ENCODE assay signal across 23 cellular contexts in the genomic region with DNA sequence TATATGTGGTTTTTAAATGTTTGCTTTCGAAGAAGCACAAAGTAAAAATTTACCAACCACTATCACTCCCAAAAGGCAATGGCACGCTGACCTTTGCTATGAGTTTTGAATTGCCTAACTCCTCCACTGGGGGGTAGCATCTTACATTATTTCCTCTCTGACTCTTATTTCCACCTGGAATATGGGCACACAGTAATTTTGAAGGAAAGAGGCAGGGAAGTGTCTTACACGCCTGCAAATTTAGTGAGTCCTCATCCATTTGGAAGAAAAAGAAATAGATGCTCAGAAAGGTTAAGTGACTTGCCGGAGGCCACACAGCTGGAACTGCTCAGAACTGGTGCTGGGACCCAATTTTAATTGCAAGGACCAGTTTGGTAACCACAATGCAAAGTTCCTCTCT. TPM values are rescaled to one million over a fixed set of nuclear protein-coding genes. Genes with fewer than 3 reads are reported as not detected.
A peak's percentile ranks its signal among the peaks of the same experiment; 100 is the strongest.
DNase-seq lines count a peak whose midpoint lies in the region; TF ChIP-seq lines count a peak whose summit lies in the region.
"Had no signal": no experiment of that assay in that cellular context is flagged by ENCODE, and none has a peak within 500 bp of the region (broad histone marks: within the 10 kb centered on the region; RNA-seq: fewer than 3 reads in every experiment).

No MANE protein-coding gene starts in this region.

- no TSS peak for BruUV-seq in mammary epithelial cell (replicated peaks; lab: Mats Ljungman, UMichigan)

- no peak overlapping the region for H3K4me2 ChIP-seq in mammary epithelial cell (ENCODE audit: insufficient read depth, low read depth, low read length)

- in situ Hi-C loops in mammary epithelial cell (cut with MboI; ENCODE audit: low sequenced_read_pairs in 2 of 2), result no loop called here

- no peaks in the 10 kb centered on the region for H3K36me3 Mint-ChIP-seq in neural crest cell (ENCODE audit: low read depth)
- H3K36me3 Mint-ChIP-seq in activated T-helper 1 cell treated with anti-CD3 and anti-CD28 coated beads, Interleukin-12 subunit alpha, Interleukin-12 subunit beta, Interleukin-2, Interleukin-4 antibody, amounts not matched to agents 30 ng/mL and 10 ng/mL and 1 ng/mL, durations not matched to agents 14 hours and 24 hours and 36 hours (ENCODE audit: low read depth), result no peaks in the 10 kb centered on the region
- H3K36me3 Mint-ChIP-seq: stimulated activated naive B cell treated with anti-CD40 and anti-IgM and Interleukin-4, amounts not matched to agents 10 μg/mL and 1 μg/mL and 100 μg/mL, for 72 hours had no signal

- no peak overlapping the region for H2AFZ ChIP-seq in mammary epithelial cell (ENCODE audit: low read depth, low read length)

- H3K9me3 ChIP-seq in mammary epithelial cell (replicated peaks; ENCODE audit: insufficient read depth, low read length), result peaks cover under 1% of the 10 kb centered on the region
- H3K9me3 ChIP-seq: right atrium auricular region, thyroid gland had no signal

- H3K27me3 ChIP-seq in mammary epithelial cell (ENCODE audit: insufficient read depth, low read length), result no peaks in the 10 kb centered on the region
- H3K27me3 ChIP-seq: BLaER1 treated with 17β-estradiol and CSF1 and Interleukin-3, amounts not matched to agents 10 nM and 100 nM; right atrium auricular region; thyroid gland had no signal

- CTCF ChIA-PET in mammary epithelial cell (lab: Charles Lee; ENCODE audit: low non-redundant PET), result no interaction called here

- H3K4me3 Mint-ChIP-seq in neural crest cell, result no peak overlapping the region
- H3K4me3 Mint-ChIP-seq in activated T-helper 1 cell treated with anti-CD3 and anti-CD28 coated beads, Interleukin-12 subunit alpha, Interleukin-12 subunit beta, Interleukin-2, Interleukin-4 antibody, amounts not matched to agents 30 ng/mL and 10 ng/mL and 1 ng/mL, durations not matched to agents 14 hours and 24 hours and 36 hours, result no peak overlapping the region
- H3K4me3 Mint-ChIP-seq: activated naive CD4-positive, alpha-beta T cell treated with anti-CD3 and anti-CD28 coated beads for 36 hours; stimulated activated naive B cell treated with anti-CD40 and anti-IgM and Interleukin-4, amounts not matched to agents 10 μg/mL and 1 μg/mL and 100 μg/mL, for 72 hours had no signal

- no peaks in the 10 kb centered on the region for H3K27me3 Mint-ChIP-seq in neural crest cell (ENCODE audit: low read depth)
- H3K27me3 Mint-ChIP-seq in activated T-helper 1 cell treated with anti-CD3 and anti-CD28 coated beads, Interleukin-12 subunit alpha, Interleukin-12 subunit beta, Interleukin-2, Interleukin-4 antibody, amounts not matched to agents 30 ng/mL and 10 ng/mL and 1 ng/mL, durations not matched to agents 14 hours and 24 hours and 36 hours (ENCODE audit: insufficient read depth), result peaks cover 2% of the 10 kb centered on the region

- intact Hi-C loops in mammary epithelial cell (cut with micrococcal nuclease), result loop anchor here (1.0 kb wide), 1 partner anchor 77 kb away; no protein-coding TSS in a partner anchor
- intact Hi-C loops in activated T-helper 1 cell treated with anti-CD3 and anti-CD28 coated beads, Interleukin-12 subunit alpha, Interleukin-12 subunit beta, Interleukin-2, Interleukin-4 antibody, amounts not matched to agents 30 ng/mL and 10 ng/mL and 1 ng/mL, durations not matched to agents 14 hours and 24 hours and 36 hours (cut with micrococcal nuclease), result no loop called here

- H3K27ac Mint-ChIP-seq in neural crest cell (ENCODE audit: unreplicated experiment), result no peak overlapping the region
- H3K27ac Mint-ChIP-seq in activated T-helper 1 cell treated with anti-CD3 and anti-CD28 coated beads, Interleukin-12 subunit alpha, Interleukin-12 subunit beta, Interleukin-2, Interleukin-4 antibody, amounts not matched to agents 30 ng/mL and 10 ng/mL and 1 ng/mL, durations not matched to agents 14 hours and 24 hours and 36 hours, result no peak overlapping the region
- H3K27ac Mint-ChIP-seq: activated naive CD4-positive, alpha-beta T cell treated with anti-CD3 and anti-CD28 coated beads for 36 hours; stimulated activated naive B cell treated with anti-CD40 and anti-IgM and Interleukin-4, amounts not matched to agents 10 μg/mL and 1 μg/mL and 100 μg/mL, for 72 hours had no signal

- TF ChIP-seq CTCF in GM12864 (IDR thresholded peaks at IDR 0.05; ENCODE audit: low read depth, low read length, missing control alignments) (peak; percentile 16), LNCaP clone FGC (IDR thresholded peaks at IDR 0.05; ENCODE audit: control insufficient read depth, extremely low read depth, insufficient read depth) (peak; percentile 47), mammary epithelial cell (conservative IDR thresholded peaks at IDR 0.05 in 1 of 2, IDR thresholded peaks at IDR 0.05 in 1 of 2; ENCODE audit: extremely low read depth in 1 of 2, insufficient read depth in 1 of 2, low read depth in 1 of 2, low read length in 2 of 2) (peak; percentile 19 to 36), neural crest cell (conservative IDR thresholded peaks at IDR 0.05) (peak; percentile 24)

- H3K36me3 ChIP-seq in mammary epithelial cell (ENCODE audit: insufficient read depth, low read length), result no peaks in the 10 kb centered on the region
- H3K36me3 ChIP-seq: BLaER1 treated with 17β-estradiol and CSF1 and Interleukin-3, amounts not matched to agents 10 nM and 100 nM; right atrium auricular region; thyroid gland had no signal

- dilution Hi-C loops in mammary epithelial cell (cut with HindIII; ENCODE audit: low sequenced_read_pairs), result no loop called here

- DNase-seq in GM12864 (ENCODE audit: low read depth), result no peak
- DNase-seq in LNCaP clone FGC (ENCODE audit: low read depth), result no peak
- DNase-seq in mammary epithelial cell, result no peak
- DNase-seq in neural crest cell (ENCODE audit: low read depth, low spot score), result no peak
- DNase-seq in inferior parietal cortex (ENCODE audit: extremely low spot score), result no peak
- no peak for DNase-seq in germinal center (ENCODE audit: low spot score)
- no peak for DNase-seq in activated effector memory CD4-positive, alpha-beta T cell treated with anti-CD3 and anti-CD28 coated beads, Interleukin-2, amount 50 U/mL, for 16 hours
- DNase-seq in activated T-helper 1 cell treated with anti-CD3 and anti-CD28 coated beads, Interleukin-12 subunit alpha, Interleukin-12 subunit beta, Interleukin-2, Interleukin-4 antibody, amounts not matched to agents 30 ng/mL and 10 ng/mL and 1 ng/mL, durations not matched to agents 14 hours and 24 hours and 36 hours (ENCODE audit: low spot score), result no peak
- DNase-seq: activated CD4-positive, alpha-beta T cell treated with anti-CD3 and anti-CD28 coated beads for 48 hours; activated CD8-positive, alpha-beta memory T cell treated with anti-CD3 and anti-CD28 coated beads, Interleukin-2, amount 50 U/mL, for 4 hours; activated naive CD4-positive, alpha-beta T cell treated with anti-CD3 and anti-CD28 coated beads for 36 hours; anterior cingulate cortex; DMS153; effector memory CD4-positive, alpha-beta T cell; hippocampal formation; left colon; NCI-H1092 treated with DMSO at 0.1 percent for 48 hours; NCI-H526; stimulated activated CD4-positive, alpha-beta T cell treated with anti-CD3 and anti-CD28 coated beads, Interleukin-15, amount 100 ng/mL, for 24 hours; stimulated activated naive B cell treated with anti-CD40 and anti-IgM and Interleukin-4, amounts not matched to agents 10 μg/mL and 1 μg/mL and 100 μg/mL, for 72 hours; thyroid gland had no signal

- peaks cover 16% of the 10 kb centered on the region for H3K4me1 ChIP-seq in mammary epithelial cell (ENCODE audit: insufficient read depth, low read length)
- H3K4me1 ChIP-seq: right atrium auricular region, thyroid gland had no signal

- H3K27ac ChIP-seq in mammary epithelial cell (ENCODE audit: insufficient read depth, low read depth, low read length), result no peak overlapping the region
- H3K27ac ChIP-seq: BLaER1 treated with 17β-estradiol and CSF1 and Interleukin-3, amounts not matched to agents 10 nM and 100 nM; right atrium auricular region; thyroid gland had no signal

- no peaks in the 10 kb centered on the region for H3K79me2 ChIP-seq in mammary epithelial cell (ENCODE audit: insufficient read depth, low read length)

- H4K20me1 ChIP-seq in mammary epithelial cell (ENCODE audit: insufficient read depth, low read length), result no peaks in the 10 kb centered on the region
- H4K20me1 ChIP-seq: BLaER1 treated with 17β-estradiol and CSF1 and Interleukin-3, amounts not matched to agents 10 nM and 100 nM had no signal

- H3K4me1 Mint-ChIP-seq in neural crest cell, result peaks cover 17% of the 10 kb centered on the region
- no peaks in the 10 kb centered on the region for H3K4me1 Mint-ChIP-seq in activated T-helper 1 cell treated with anti-CD3 and anti-CD28 coated beads, Interleukin-12 subunit alpha, Interleukin-12 subunit beta, Interleukin-2, Interleukin-4 antibody, amounts not matched to agents 30 ng/mL and 10 ng/mL and 1 ng/mL, durations not matched to agents 14 hours and 24 hours and 36 hours (ENCODE audit: low read depth)
- H3K4me1 Mint-ChIP-seq: stimulated activated naive B cell treated with anti-CD40 and anti-IgM and Interleukin-4, amounts not matched to agents 10 μg/mL and 1 μg/mL and 100 μg/mL, for 72 hours had no signal

- H3K9me3 Mint-ChIP-seq in neural crest cell, result peaks cover 4% of the 10 kb centered on the region
- H3K9me3 Mint-ChIP-seq in activated T-helper 1 cell treated with anti-CD3 and anti-CD28 coated beads, Interleukin-12 subunit alpha, Interleukin-12 subunit beta, Interleukin-2, Interleukin-4 antibody, amounts not matched to agents 30 ng/mL and 10 ng/mL and 1 ng/mL, durations not matched to agents 14 hours and 24 hours and 36 hours, result no peaks in the 10 kb centered on the region

- no peak overlapping the region for H3K4me3 ChIP-seq in GM12864 (ENCODE audit: low read depth, low read length)
- H3K4me3 ChIP-seq in LNCaP clone FGC (ENCODE audit: low read depth, low read length), result no peak overlapping the region
- no peak overlapping the region for H3K4me3 ChIP-seq in mammary epithelial cell (replicated peaks in 1 of 3; ENCODE audit: insufficient read depth in 1 of 3, low read depth in 2 of 3, low read length in 3 of 3)
- H3K4me3 ChIP-seq: BLaER1 treated with 17β-estradiol and CSF1 and Interleukin-3, amounts not matched to agents 10 nM and 100 nM; right atrium auricular region; thyroid gland had no signal

- H3K9ac ChIP-seq in mammary epithelial cell (ENCODE audit: insufficient read depth, low read length), result no peak overlapping the region
- H3K9ac ChIP-seq: BLaER1 treated with 17β-estradiol and CSF1 and Interleukin-3, amounts not matched to agents 10 nM and 100 nM had no signal

- 82% methylated on average over 4 of the region's 4 CpGs for WGBS in mammary epithelial cell (ENCODE audit: low coverage, missing lambda C conversion rate)

RNA-seq across cellular contexts. Expression of a gene that starts 29.9 kb away (rescaled TPM):
- total RNA-seq in mammary epithelial cell (not detected), neural crest cell (0.09 and 0.14 TPM in 2 replicates)
- polyA plus RNA-seq in mammary epithelial cell, result 0.07 TPM
- polyA minus RNA-seq in mammary epithelial cell, result not detected
- not detected in 2 replicates for total RNA-seq in activated T-helper 1 cell treated with anti-CD3 and anti-CD28 coated beads, Interleukin-12 subunit alpha, Interleukin-12 subunit beta, Interleukin-2, Interleukin-4 antibody, amounts not matched to agents 30 ng/mL and 10 ng/mL and 1 ng/mL, durations not matched to agents 14 hours and 24 hours and 36 hours
- total RNA-seq: activated naive CD4-positive, alpha-beta T cell treated with anti-CD3 and anti-CD28 coated beads for 36 hours had no signal
